ENCODE assay signal across 6 cellular contexts in the genomic region with DNA sequence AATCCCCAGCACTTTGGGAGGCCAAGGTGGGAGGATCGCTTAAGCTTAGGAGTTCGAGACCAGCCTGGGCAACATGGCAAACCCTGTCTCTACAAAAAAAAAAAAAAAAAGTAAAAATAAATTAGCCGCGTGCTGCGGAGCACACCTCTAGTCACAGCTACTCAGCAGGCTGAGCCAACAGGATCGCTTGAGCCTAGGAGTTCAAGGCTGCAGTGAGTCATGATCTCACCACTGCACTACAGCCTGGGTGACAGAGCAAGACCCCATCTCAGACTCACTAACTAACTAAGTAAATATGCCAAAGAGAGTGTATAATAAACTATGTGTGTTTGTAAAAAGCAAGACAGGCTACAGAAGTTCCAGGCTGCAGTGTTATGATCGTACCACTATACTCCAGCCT. TPM values are rescaled to one million over a fixed set of nuclear protein-coding genes. Genes with fewer than 3 reads are reported as not detected.
"Had no signal": no experiment of that assay in that cellular context is flagged by ENCODE, and none has a peak within 500 bp of the region (broad histone marks: within the 10 kb centered on the region; RNA-seq: fewer than 3 reads in every experiment).

No MANE protein-coding gene starts in this region.

RNA-seq across cellular contexts. Expression of gene RSPH10B, which starts 6.7 kb away (rescaled TPM):
- total RNA-seq: activated B cell treated with CpG ODN at 0.5 μM for 24 hours; activated CD4-positive, alpha-beta memory T cell treated with anti-CD3 and anti-CD28 coated beads for 36 hours; activated CD4-positive, alpha-beta memory T cell treated with anti-CD3 and anti-CD28 coated beads, Interleukin-2, amount 10 ng/mL, durations not matched to agents 7 days and 5 days; activated CD4-positive, alpha-beta T cell treated with anti-CD3 and anti-CD28 coated beads, Interleukin-2, amount 10 ng/mL, durations not matched to agents 7 days and 5 days; activated CD8-positive, alpha-beta memory T cell treated with anti-CD3 and anti-CD28 coated beads, Interleukin-2, amount 10 ng/mL, durations not matched to agents 7 days and 5 days; T-helper 2 cell treated with Interferon-gamma antibody and Interleukin-4, amounts not matched to agents 100 ng/mL and 5 ng/mL, for 36 hours had no signal
